18 cellular contexts compared by ENCODE assay signal in genomic region chr4:154642361-154642760, GRCh38. TPM values are rescaled to one million over a fixed set of nuclear protein-coding genes. Genes with fewer than 3 reads are reported as not detected.
DNase-seq lines count a peak whose midpoint lies in the region; FAIRE-seq and TF ChIP-seq lines count a peak whose summit lies in the region.
"Had no signal": no experiment of that assay in that cellular context is flagged by ENCODE, and none has a peak within 500 bp of the region (broad histone marks: within the 10 kb centered on the region; RNA-seq: fewer than 3 reads in every experiment).

No MANE protein-coding gene starts in this region.

- no peak overlapping the region for H2BK120ac ChIP-seq in mesendoderm (ENCODE audit: low read depth, low read length)

- H3K18ac ChIP-seq in mesendoderm (ENCODE audit: low read length) = no peak overlapping the region

- no peak overlapping the region for H2BK5ac ChIP-seq in mesendoderm (ENCODE audit: low read length)

- in situ Hi-C loops in ACHN (cut with HindIII; ENCODE audit: low pct_ligation_motif_present, low pct_unique_long_range_greater_than_20kb, low sequenced_read_pairs) = no loop called here

- H3K36me3 ChIP-seq in mesendoderm (ENCODE audit: control insufficient read depth, insufficient read depth, low read length) = no peaks in the 10 kb centered on the region
- H3K36me3 ChIP-seq: BE2C, MG63 had no signal

- no peak overlapping the region for H3K27ac ChIP-seq in mesendoderm (ENCODE audit: low read depth, low read length)

- H3K79me1 ChIP-seq in mesendoderm (ENCODE audit: low read length) = no peaks in the 10 kb centered on the region

- H4K5ac ChIP-seq in mesendoderm (ENCODE audit: low read length) = no peak overlapping the region

- no peak overlapping the region for H3K9ac ChIP-seq in mesendoderm (ENCODE audit: low read length)

- H2AK5ac ChIP-seq in mesendoderm (ENCODE audit: low read length) = no peak overlapping the region

- no peak overlapping the region for H3K4me2 ChIP-seq in mesendoderm (ENCODE audit: low read length)

- no peaks in the 10 kb centered on the region for H3K4me1 ChIP-seq in mesendoderm (ENCODE audit: control insufficient read depth, low read depth, low read length)
- H3K4me1 ChIP-seq: BE2C had no signal

- FAIRE-seq in HTR-8/SVneo (lab: Jason Lieb, UNC) = no peak
- FAIRE-seq: GM18507 had no signal

- H4K8ac ChIP-seq in mesendoderm (ENCODE audit: low read depth, low read length) = no peak overlapping the region

- no peak overlapping the region for H3K23ac ChIP-seq in mesendoderm (ENCODE audit: low read length)

- no peak overlapping the region for H3K4ac ChIP-seq in mesendoderm (ENCODE audit: low read depth, low read length)

- no peak for TF ChIP-seq CTCF in fibroblast of mammary gland (conservative IDR thresholded peaks at IDR 0.05; ENCODE audit: control insufficient read depth, insufficient read depth, low read depth, low read length)
- TF ChIP-seq CTCF in foreskin fibroblast (IDR thresholded peaks at IDR 0.05; ENCODE audit: low read depth, low read length) = no peak

- no CpG with 5 or more reads among the region's 1 CpG for WGBS in mesendoderm (ENCODE audit: extremely low coverage, insufficient coverage, low lambda C conversion rate)

- DNase-seq in ELR (ENCODE audit: low read depth) (peak; percentile 14), NCI-H526 treated with DMSO at 0.1 percent for 48 hours (lab: John Stamatoyannopoulos, UW) (peak; percentile 88), fibroblast of mammary gland (ENCODE audit: low read depth) (peak; percentile 17), mesendoderm (peak; percentile 56), HTR-8/SVneo (ENCODE audit: insufficient read length, low spot score) (no peak), ACHN (no peak), foreskin fibroblast (no peak)
- DNase-seq in stimulated activated naive CD4-positive, alpha-beta T cell treated with Interleukin-2 at 50 U/mL for 16 hours (lab: John Stamatoyannopoulos, UW) = no peak
- DNase-seq: BE2C; CD8-positive, alpha-beta T cell; DMS 273 treated with DMSO at 0.1 percent for 48 hours; EL; KBM-7; MG63; NCI-H1092 treated with DMSO at 0.1 percent for 48 hours; NCI-H1694 treated with DMSO at 0.1 percent for 48 hours; NCI-H774 had no signal

- no peak overlapping the region for H3K56ac ChIP-seq in mesendoderm (ENCODE audit: low read length)

- no peaks in the 10 kb centered on the region for H3K27me3 ChIP-seq in mesendoderm (ENCODE audit: insufficient read depth, low read length, poor library complexity)
- H3K27me3 ChIP-seq: BE2C, MG63 had no signal

- no peaks in the 10 kb centered on the region for H3K79me2 ChIP-seq in mesendoderm (ENCODE audit: control insufficient read depth, insufficient read depth, low read length)

- no peak overlapping the region for H2BK15ac ChIP-seq in mesendoderm (replicated peaks; ENCODE audit: low read depth)

- no peak overlapping the region for H3K4me3 ChIP-seq in fibroblast of mammary gland (ENCODE audit: control insufficient read depth, low read depth, low read length)
- H3K4me3 ChIP-seq in mesendoderm (ENCODE audit: low read length) = no peak overlapping the region
- H3K4me3 ChIP-seq in foreskin fibroblast (ENCODE audit: low read depth in 1 of 2, low read length in 2 of 2) = no peak overlapping the region
- H3K4me3 ChIP-seq: MG63 had no signal

RNA-seq across cellular contexts. Expression of gene FGG, which starts 29.9 kb away (rescaled TPM):
- 0.08 TPM for polyA plus RNA-seq in mesendoderm (2013, experiment 1 of 2)
- polyA plus RNA-seq in mesendoderm (2013, experiment 2 of 2) = 0.06 TPM

RNA-seq across cellular contexts. Expression of gene FGA, which starts 51.8 kb away (rescaled TPM):
- polyA plus RNA-seq in mesendoderm (2013, experiment 1 of 2) = 0.03 TPM
- polyA plus RNA-seq in mesendoderm (2013, experiment 2 of 2) = not detected

Comparison
In these comparisons a context has a peak if more than half of its experiments do, and no peak if none do; other contexts are left out.
1. DNase-seq: peak in ELR (single experiment), NCI-H526 treated with DMSO at 0.1 percent for 48 hours (single experiment), fibroblast of mammary gland (single experiment) and mesendoderm (single experiment); none in stimulated activated naive CD4-positive, alpha-beta T cell treated with Interleukin-2 at 50 U/mL for 16 hours (single experiment), HTR-8/SVneo (single experiment), ACHN (single experiment) and foreskin fibroblast (0 of 2).